ENCODE assay signal across 20 cellular contexts in the genomic region with DNA sequence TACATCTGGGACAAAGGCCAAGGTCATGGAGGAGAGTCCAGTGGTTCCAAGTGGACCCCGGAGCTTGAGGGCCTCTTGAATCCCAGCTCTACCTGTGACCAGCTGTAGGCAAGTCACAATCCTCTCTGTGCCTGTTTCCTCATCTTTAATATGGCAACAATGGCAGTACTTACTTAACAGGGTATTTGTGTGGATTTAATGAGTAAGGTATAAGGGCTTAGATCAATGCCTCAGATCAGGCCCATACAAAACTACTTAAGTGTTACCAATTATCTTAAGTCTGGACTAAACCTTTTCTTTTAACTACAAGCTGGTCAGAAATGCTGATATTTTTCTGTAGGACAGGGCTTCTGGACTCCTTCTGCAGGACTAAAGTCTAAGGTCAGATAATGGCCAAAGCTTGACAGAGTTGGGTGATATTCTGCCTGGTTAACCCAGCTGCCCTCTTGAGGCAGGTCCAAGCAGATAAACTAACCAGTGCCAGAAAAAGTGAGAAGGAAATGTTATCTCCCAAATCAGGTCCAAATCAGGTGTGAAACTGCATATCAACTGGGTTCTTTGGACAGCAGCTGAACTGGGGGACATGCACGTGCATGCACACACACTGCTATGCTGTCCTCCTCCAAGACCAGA. TPM values are rescaled to one million over a fixed set of nuclear protein-coding genes. Genes with fewer than 3 reads are reported as not detected.
A peak's percentile ranks its signal among the peaks of the same experiment; 100 is the strongest.
DNase-seq lines count a peak whose midpoint lies in the region; ATAC-seq, FAIRE-seq and TF ChIP-seq lines count a peak whose summit lies in the region.
"Had no signal": no experiment of that assay in that cellular context is flagged by ENCODE, and none has a peak within 500 bp of the region (broad histone marks: within the 10 kb centered on the region; RNA-seq: fewer than 3 reads in every experiment).

No MANE protein-coding gene starts in this region.

- H3K4me1 ChIP-seq in CD8-positive, alpha-beta T cell (ENCODE audit: insufficient read depth, low read length): peaks cover 13% of the 10 kb centered on the region
- H3K4me1 ChIP-seq in H1 (replicated peaks in 1 of 4; ENCODE audit: control insufficient read depth in 3 of 4, insufficient read depth in 4 of 4, low read length in 3 of 4) (peaks cover 0 to 6% (median 3%) of the 10 kb centered on the region in 4 experiments; a peak in 5 of 7 replicates), mesodermal cell (ENCODE audit: control insufficient read depth, insufficient read depth, low read length, poor library complexity, severe bottlenecking) (no peaks in the 10 kb centered on the region), HAP-1 (peaks cover 6% of the 10 kb centered on the region; the same call in 1 of the 2 replicates)

- H2AK5ac ChIP-seq in H1 (ENCODE audit: low read depth, low read length): no peak overlapping the region

- no peak overlapping the region for H2BK20ac ChIP-seq in H1 (ENCODE audit: low read length)

- H4K5ac ChIP-seq in H1 (ENCODE audit: insufficient read length, low read depth, low read length): no peak overlapping the region

- no peak overlapping the region for H2BK15ac ChIP-seq in H1 (ENCODE audit: low read length)

- peaks cover 19% of the 10 kb centered on the region for H3K4me1 Mint-ChIP-seq in CD8-positive, alpha-beta T cell (ENCODE audit: low read depth)
- H3K4me1 Mint-ChIP-seq in IgD-negative memory B cell: peaks cover 4 to 25% (median 15%) of the 10 kb centered on the region in 3 donors

- H3K27me3 Mint-ChIP-seq in CD8-positive, alpha-beta T cell (ENCODE audit: low read depth): peaks cover 38% of the 10 kb centered on the region
- H3K27me3 Mint-ChIP-seq in IgD-negative memory B cell: peaks cover 35% of the 10 kb centered on the region

- H2BK5ac ChIP-seq in H1 (ENCODE audit: low read depth, low read length): no peak overlapping the region

- no peak for DNase-seq in CD8-positive, alpha-beta T cell
- DNase-seq in H1 (ENCODE audit: low read depth in 1 of 2, low spot score in 2 of 2) (no peak), HCEC 1CT (no peak), HAP-1 (ENCODE audit: low spot score in 2 of 2) (no peak), NAMALWA (ENCODE audit: low spot score) (no peak)
- DNase-seq: activated CD4-positive, alpha-beta T cell treated with anti-CD3 and anti-CD28 coated beads, Interleukin-2, amount 50 U/mL, for 48 hours; activated T-cell treated with anti-CD3 and anti-CD28 coated beads, Interleukin-2, amount 50 U/mL, for 48 hours; body of pancreas; GDM1; left ventricle myocardium superior; naive thymus-derived CD8-positive, alpha-beta T cell; NCI-H2081; NCI-H526; OCI-M1; stimulated activated CD4-positive, alpha-beta T cell treated with anti-CD3 and anti-CD28 coated beads, Interleukin-1b, Interleukin-23, amount 100 ng/mL, for 48 hours had no signal

- TF ChIP-seq POLR2A in H1 (IDR thresholded peaks at IDR 0.05; ENCODE audit: control extremely low read depth in 1 of 2, low read depth in 2 of 2, low read length in 2 of 2): no peak

- no peaks in the 10 kb centered on the region for H3K36me3 ChIP-seq in CD8-positive, alpha-beta T cell (ENCODE audit: insufficient read depth, low read length)
- H3K36me3 ChIP-seq in H1 (ENCODE audit: control insufficient read depth in 2 of 4, insufficient read depth in 4 of 4, low read length in 3 of 4) (no peaks in the 10 kb centered on the region), mesodermal cell (ENCODE audit: control insufficient read depth, insufficient read depth, low read length) (peaks cover 26% of the 10 kb centered on the region), HAP-1 (replicated peaks) (no peaks in the 10 kb centered on the region)

- peaks cover 18% of the 10 kb centered on the region for H3K23me2 ChIP-seq in H1 (ENCODE audit: low read depth, low read length)

- no peak for FAIRE-seq in H1 (lab: Jason Lieb, UNC)
- FAIRE-seq: D721Med had no signal

- TF ChIP-seq EP300 in H1 (IDR thresholded peaks at IDR 0.05; ENCODE audit: borderline replicate concordance in 1 of 2, low read depth in 2 of 2, low read length in 2 of 2): no peak

- no peak overlapping the region for H3K27ac Mint-ChIP-seq in CD8-positive, alpha-beta T cell
- H3K27ac Mint-ChIP-seq in IgD-negative memory B cell: no peak overlapping the region
- H3K27ac Mint-ChIP-seq: activated naive CD4-positive, alpha-beta T cell treated with anti-CD3 and anti-CD28 coated beads, Interleukin-2, amount 50 U/mL, for 72 hours had no signal

- H3K27ac ChIP-seq in CD8-positive, alpha-beta T cell (ENCODE audit: low read depth, low read length): no peak overlapping the region
- H3K27ac ChIP-seq in H1 (ENCODE audit: low read depth, low read length): no peak overlapping the region
- no peak overlapping the region for H3K27ac ChIP-seq in mesodermal cell (ENCODE audit: low read depth, low read length, severe bottlenecking)
- H3K27ac ChIP-seq: body of pancreas had no signal

- in situ Hi-C loops in HAP-1 (cut with MboI; ENCODE audit: low sequenced_read_pairs): no loop called here

- no peaks in the 10 kb centered on the region for H3K36me3 Mint-ChIP-seq in CD8-positive, alpha-beta T cell
- H3K36me3 Mint-ChIP-seq in IgD-negative memory B cell: peaks cover 2% of the 10 kb centered on the region
- H3K36me3 Mint-ChIP-seq: activated naive CD4-positive, alpha-beta T cell treated with anti-CD3 and anti-CD28 coated beads, Interleukin-2, amount 50 U/mL, for 72 hours had no signal

- H3K79me1 ChIP-seq in H1 (ENCODE audit: low read depth, low read length): no peaks in the 10 kb centered on the region

- H3K56ac ChIP-seq in H1 (replicated peaks; ENCODE audit: insufficient read length, low read depth, low read length): no peak overlapping the region

- no peaks in the 10 kb centered on the region for H3K79me2 ChIP-seq in H1 (ENCODE audit: control insufficient read depth in 1 of 2, insufficient read depth in 2 of 2, low read length in 2 of 2)

- POLR2A ChIA-PET in CD8-positive, alpha-beta T cell (lab: Charles Lee): no interaction called here
- POLR2A ChIA-PET in H1 (lab: Charles Lee; ENCODE audit: partially characterized antibody): interaction anchor here (0.6 kb wide), 1 partner anchor 62 kb away, joined by 4 read pairs; no protein-coding TSS in a partner anchor

- H2BK12ac ChIP-seq in H1 (ENCODE audit: low read depth, low read length): no peak overlapping the region

- no peak overlapping the region for H3K9ac ChIP-seq in H1 (replicated peaks in 1 of 4; ENCODE audit: extremely low read depth in 1 of 4, low read depth in 3 of 4, low read length in 3 of 4)

- peak overlapping the region; percentile 13 for H3K4me3 Mint-ChIP-seq in CD8-positive, alpha-beta T cell
- peak overlapping the region in 3 of 4 donors; percentile 5 to 73 (median 49) for H3K4me3 Mint-ChIP-seq in IgD-negative memory B cell

- no peaks in the 10 kb centered on the region for H3K9me3 Mint-ChIP-seq in CD8-positive, alpha-beta T cell
- H3K9me3 Mint-ChIP-seq in IgD-negative memory B cell: no peaks in the 10 kb centered on the region
- H3K9me3 Mint-ChIP-seq: activated naive CD4-positive, alpha-beta T cell treated with anti-CD3 and anti-CD28 coated beads, Interleukin-2, amount 50 U/mL, for 72 hours; naive thymus-derived CD8-positive, alpha-beta T cell had no signal

- no peak overlapping the region for H3K4ac ChIP-seq in H1 (replicated peaks; ENCODE audit: insufficient read length, low read depth, low read length)

- H4K8ac ChIP-seq in H1 (ENCODE audit: extremely low read depth, insufficient read depth, low read length): no peak overlapping the region

- H3K4me2 ChIP-seq in H1 (ENCODE audit: insufficient read depth in 1 of 2, low read depth in 2 of 2, low read length in 2 of 2): no peak overlapping the region

- WGBS in H1 (ENCODE audit: extremely low coverage in 1 of 2, insufficient coverage in 1 of 2, insufficient read length in 1 of 2, insufficient replicate concordance in 2 of 2, low coverage in 1 of 2, low lambda C conversion rate in 2 of 2, missing lambda C conversion rate in 1 of 2), 2 experiments: 87% methylated on average over 2 of the region's 2 CpGs; no CpG with 5 or more reads in 1 of the 2 experiments
- WGBS in mesodermal cell (ENCODE audit: insufficient coverage in 2 of 2), 2 experiments: 100% methylated on average over 1 of the region's 2 CpGs; no CpG with 5 or more reads in 1 of the 2 experiments

- no peak overlapping the region for H2AFZ ChIP-seq in H1 (ENCODE audit: low read length)

- ATAC-seq in CD8-positive, alpha-beta T cell: no peak
- ATAC-seq in GM19328 (IDR thresholded peaks at IDR 0.05; ENCODE audit: unreplicated experiment): no peak
- ATAC-seq: activated naive CD4-positive, alpha-beta T cell treated with anti-CD3 and anti-CD28 coated beads, Interleukin-2, amount 50 U/mL, for 72 hours; body of pancreas; left ventricle myocardium superior; naive thymus-derived CD8-positive, alpha-beta T cell had no signal

- no peaks in the 10 kb centered on the region for H4K20me1 ChIP-seq in H1 (replicated peaks in 1 of 2; ENCODE audit: control insufficient read depth in 1 of 2, insufficient read depth in 2 of 2, low read length in 2 of 2)

- CTCF ChIA-PET in CD8-positive, alpha-beta T cell (lab: Charles Lee): interaction anchor here (0.9 kb wide), 1 partner anchor 839 kb away, joined by 4 read pairs; no protein-coding TSS in a partner anchor
- CTCF ChIA-PET in H1 (lab: Charles Lee; ENCODE audit: partially characterized antibody): interaction anchor here (0.6 to 1.9 kb wide), 19 partner anchors 9 to 837 kb away, joined by 3 to 9 read pairs (median 3); no protein-coding TSS in a partner anchor

- no peaks in the 10 kb centered on the region for H3K9me3 ChIP-seq in CD8-positive, alpha-beta T cell (ENCODE audit: low read length)
- H3K9me3 ChIP-seq in H1 (ENCODE audit: insufficient read depth in 2 of 2, low read depth in 1 of 2, low read length in 1 of 2) (no peaks in the 10 kb centered on the region), mesodermal cell (ENCODE audit: control insufficient read depth, low read length) (no peaks in the 10 kb centered on the region), HAP-1 (no peaks in the 10 kb centered on the region)
- H3K9me3 ChIP-seq: body of pancreas had no signal

- no peak overlapping the region for H4K91ac ChIP-seq in H1 (replicated peaks; ENCODE audit: insufficient read length, low read length)

- no peak overlapping the region for H3K23ac ChIP-seq in H1 (ENCODE audit: insufficient read length)

- peaks cover 11% of the 10 kb centered on the region for H3K27me3 ChIP-seq in CD8-positive, alpha-beta T cell (ENCODE audit: insufficient read depth, low read length)
- H3K27me3 ChIP-seq in H1 (replicated peaks in 1 of 4; ENCODE audit: control insufficient read depth in 3 of 4, extremely low read depth in 1 of 4, insufficient read depth in 3 of 4, low read length in 3 of 4) (peaks cover 2 to 39% (median 28%) of the 10 kb centered on the region in 4 experiments), HAP-1 (ENCODE audit: low read depth) (no peaks in the 10 kb centered on the region)

- H3K18ac ChIP-seq in H1 (ENCODE audit: extremely low read depth, low read length): no peak overlapping the region

- H3K4me3 ChIP-seq in CD8-positive, alpha-beta T cell (ENCODE audit: low read depth, low read length): no peak overlapping the region
- no peak overlapping the region for H3K4me3 ChIP-seq in H1 (ENCODE audit: extremely low read depth in 1 of 4, insufficient read depth in 2 of 4, low read depth in 3 of 4, low read length in 4 of 4)
- H3K4me3 ChIP-seq in mesodermal cell (ENCODE audit: extremely low read depth, insufficient read depth, low read length, poor library complexity, severe bottlenecking): peak overlapping the region; percentile 60
- H3K4me3 ChIP-seq in HAP-1: no peak overlapping the region
- H3K4me3 ChIP-seq: body of pancreas had no signal

- no peak overlapping the region for H2BK120ac ChIP-seq in H1 (replicated peaks; ENCODE audit: low read depth, low read length)

- intact Hi-C loops in CD8-positive, alpha-beta T cell (cut with DNase I, micrococcal nuclease): no loop called here

- TF ChIP-seq CTCF in CD8-positive, alpha-beta T cell (IDR thresholded peaks at IDR 0.05): no peak
- TF ChIP-seq CTCF in H1 (IDR thresholded peaks at IDR 0.05; ENCODE audit: control extremely low read depth in 1 of 3, insufficient read depth in 1 of 3, low read depth in 1 of 3, low read length in 3 of 3): peak in 2 of 3 experiments; percentile 8 to 12; a peak in 1 of 4 replicates

- H3K14ac ChIP-seq in H1 (ENCODE audit: insufficient read length): no peak overlapping the region

- TF ChIP-seq RAD21 in H1 (IDR thresholded peaks at IDR 0.05 in 1 of 2, conservative IDR thresholded peaks at IDR 0.05 in 1 of 2; ENCODE audit: low read depth in 2 of 2, low read length in 2 of 2): peak in 1 of 2 experiments; percentile 25; a peak in 1 of 4 replicates

RNA-seq across cellular contexts. Expression of a gene that starts 2.2 kb away (rescaled TPM):
- 1 to 10 TPM in 1 of 2 experiments, under 1 TPM in 1; 0.76 to 1.2 TPM for total RNA-seq in CD8-positive, alpha-beta T cell
- 1.7 TPM for polyA plus RNA-seq in IgD-negative memory B cell
- 27.1 and 28.2 TPM in 2 replicates for total RNA-seq in H1 (2021; fragmentation: NEBNext Ultra II Directional; extraction: Animal tissue kit (Norgen Biotek cat#: 25700))
- polyA plus RNA-seq in H1 (2011; rRNA removed): 15.7 and 29.0 TPM in 2 replicates
- polyA plus RNA-seq in H1 (2011; cell fraction: cytosol; rRNA removed): 11.1 TPM
- polyA plus RNA-seq in H1 (2011; cell fraction: nucleus; rRNA removed): 33.9 TPM
- 23.8 to 30.2 TPM (median 28.1 TPM) in 4 replicates for polyA plus RNA-seq in H1 (2012, experiment 1 of 2)
- 12.7 TPM for polyA plus RNA-seq in H1 (2012, experiment 2 of 2)
- 37.3 TPM for polyA plus RNA-seq in H1 (2013, experiment 1 of 2)
- polyA plus RNA-seq in H1 (2013, experiment 2 of 2): 40.1 TPM
- polyA minus RNA-seq in H1 (2011; rRNA and poly(A)+ RNA removed): 14.7 and 19.0 TPM in 2 replicates
- polyA minus RNA-seq in H1 (2011; cell fraction: cytosol; rRNA and poly(A)+ RNA removed): 18.0 TPM
- polyA minus RNA-seq in H1 (2011; cell fraction: nucleus; rRNA and poly(A)+ RNA removed): 26.7 TPM
- 114 TPM for polyA plus RNA-seq in mesodermal cell (2013, experiment 1 of 2)
- 130 TPM for polyA plus RNA-seq in mesodermal cell (2013, experiment 2 of 2)

Comparison
In these comparisons a context has a peak if more than half of its experiments do, and no peak if none do; other contexts are left out.
1. RNA of a gene that starts 2.2 kb away (total RNA-seq): 27.1 to 28.2 TPM in H1; 0.76 to 1.2 TPM in CD8-positive, alpha-beta T cell; every median in the first group is over 10 times any median in the second.